In genomic region chr1:6704746-6705145, GRCh38 we compare ENCODE assay signal across 20 cellular contexts.
"Had no signal": no experiment of that assay in that cellular context is flagged by ENCODE, and none has a peak within 500 bp of the region (broad histone marks: within the 10 kb centered on the region; RNA-seq: fewer than 3 reads in every experiment).

No MANE protein-coding gene starts in this region.

- ATAC-seq: activated T-cell treated with anti-CD3 and anti-CD28 coated beads, Interleukin-2, amount 50 U/mL, for 4 hours; left lung; naive thymus-derived CD8-positive, alpha-beta T cell had no signal

- H3K27ac Mint-ChIP-seq: activated naive CD8-positive, alpha-beta T cell had no signal

- H3K36me3 Mint-ChIP-seq: activated naive CD8-positive, alpha-beta T cell; mesothelial cell of epicardium; naive thymus-derived CD8-positive, alpha-beta T cell had no signal

- H3K9me3 ChIP-seq: adrenal gland, ascending aorta, esophagus muscularis mucosa, left lung had no signal

- H3K36me3 ChIP-seq: adrenal gland, ascending aorta, brain microvascular endothelial cell, esophagus muscularis mucosa, left lung had no signal

- H3K27ac ChIP-seq: adrenal gland, ascending aorta, brain microvascular endothelial cell, left lung, WERI-Rb-1 had no signal

- H3K9me3 Mint-ChIP-seq: activated T-cell treated with anti-CD3 and anti-CD28 coated beads, Interleukin-2, amount 50 U/mL, for 4 hours; mesothelial cell of epicardium; naive thymus-derived CD8-positive, alpha-beta T cell had no signal

- H3K4me3 Mint-ChIP-seq: activated naive CD8-positive, alpha-beta T cell; activated T-cell treated with anti-CD3 and anti-CD28 coated beads, Interleukin-2, amount 50 U/mL, for 4 hours; mesothelial cell of epicardium; naive thymus-derived CD8-positive, alpha-beta T cell had no signal

- DNase-seq: activated CD4-positive, CD25-positive, alpha-beta regulatory T cell treated with anti-CD3 and anti-CD28 coated beads, Interleukin-2, amount 50 U/mL, for 72 hours; activated CD8-positive, alpha-beta memory T cell treated with anti-CD3 and anti-CD28 coated beads, Interleukin-2, amount 50 U/mL, for 48 hours; activated T-cell treated with anti-CD3 and anti-CD28 coated beads, Interleukin-2, amount 50 U/mL, for 4 hours; adrenal gland; central memory CD4-positive, alpha-beta T cell; effector memory CD4-positive, alpha-beta T cell; glutamatergic neuron; hippocampal formation; left lung; naive thymus-derived CD8-positive, alpha-beta T cell; occipital lobe; stimulated activated CD4-positive, alpha-beta T cell treated with anti-CD3 and anti-CD28 coated beads, Interleukin-4, amount 100 ng/mL, for 24 hours; stimulated activated naive CD4-positive, alpha-beta T cell treated with Interleukin-2 at 50 U/mL for 16 hours; WERI-Rb-1 had no signal

- H3K27me3 ChIP-seq: adrenal gland, ascending aorta, brain microvascular endothelial cell, esophagus muscularis mucosa had no signal

- H3K4me3 ChIP-seq: adrenal gland, ascending aorta, esophagus muscularis mucosa, left lung, lung had no signal
